In the genomic region with DNA sequence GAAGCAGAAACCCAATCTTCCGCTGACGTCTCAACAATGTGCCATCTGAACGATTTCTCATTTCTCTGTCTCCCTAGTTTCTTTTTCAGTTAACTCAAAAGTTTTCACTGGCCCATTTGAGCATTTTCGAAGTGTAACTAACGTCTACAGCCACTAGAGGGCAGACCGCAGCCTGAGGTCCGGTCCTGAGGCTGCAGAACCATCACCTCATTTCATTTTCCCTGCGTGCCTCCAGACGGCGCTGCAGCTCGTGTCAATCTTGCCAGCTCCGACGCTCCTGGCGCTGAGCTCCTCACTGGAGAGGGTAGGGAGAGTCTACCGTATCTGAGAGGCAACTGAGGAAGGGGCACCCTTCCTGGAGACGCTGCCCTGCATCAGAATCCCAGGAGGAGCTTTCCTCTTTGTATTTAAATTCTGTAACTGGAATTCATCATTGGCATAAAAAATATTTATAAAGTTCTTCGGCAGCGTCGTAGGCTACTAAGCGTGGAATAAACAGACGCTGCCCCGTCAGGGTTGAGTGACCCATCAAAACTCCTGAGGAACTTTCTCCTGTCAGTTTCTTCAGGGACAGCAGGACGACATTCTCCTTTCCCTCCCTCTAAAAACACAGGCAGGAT, we compare ENCODE assay signal across 8 cellular contexts. TPM values are rescaled to one million over a fixed set of nuclear protein-coding genes. Genes with fewer than 3 reads are reported as not detected.
A peak's percentile ranks its signal among the peaks of the same experiment; 100 is the strongest.
DNase-seq lines count a peak whose midpoint lies in the region; TF ChIP-seq lines count a peak whose summit lies in the region.

No MANE protein-coding gene starts in this region.

- WGBS in transverse colon (ENCODE audit: low coverage in 1 of 2), 2 donors: 19 to 21% methylated on average over 7 to 23 of the region's 23 CpGs

- H3K27ac ChIP-seq in transverse colon: peak overlapping the region; percentile 13 to 59 (median 44)

- DNase-seq in GM03348 (ENCODE audit: low spot score) (peak; percentile 94), HFF-Myc (ENCODE audit: extremely low read depth, low read depth) (peak; percentile 75), NB4 (ENCODE audit: low read depth) (peak; percentile 94), SK-MEL-5 (ENCODE audit: low read depth, low spot score) (peak; percentile 97), glomerular visceral epithelial cell (ENCODE audit: extremely low spot score) (peak; percentile 87), pons (ENCODE audit: low spot score) (peak; percentile 91), transverse colon (peak; percentile 85)
- peak; percentile 78 for DNase-seq in activated naive CD4-positive, alpha-beta T cell treated with Interleukin-2 at 50 U/mL for 16 hours

- no peaks in the 10 kb centered on the region for H3K9me3 ChIP-seq in transverse colon

- no peaks in the 10 kb centered on the region for H3K27me3 ChIP-seq in transverse colon

- H3K4me3 ChIP-seq in HFF-Myc (replicated peaks; ENCODE audit: low read depth, low read length) (peak overlapping the region; percentile 23), NB4 (ENCODE audit: low read depth, low read length) (no peak overlapping the region), transverse colon (peak overlapping the region in 3 of 4 donors; percentile 3 to 46 (median 14))

- in situ Hi-C loops in SK-MEL-5 (cut with HindIII; ENCODE audit: low pct_unique_long_range_greater_than_20kb, low sequenced_read_pairs) (loop anchor here (25.0 kb wide), 1 partner anchor 496 kb away; no protein-coding TSS in a partner anchor), transverse colon (cut with MboI; ENCODE audit: low pct_ligation_motif_present in 1 of 4, low pct_unique_long_range_greater_than_20kb in 1 of 4, low sequenced_read_pairs in 3 of 4) (loop anchor here (5.0 to 10.0 kb wide), 3 partner anchors 493 to 513 kb away; no protein-coding TSS in a partner anchor)

- TF ChIP-seq EP300 in transverse colon (IDR thresholded peaks at IDR 0.05; ENCODE audit: low read depth): no peak

- peaks cover 0 to 13% (median 5%) of the 10 kb centered on the region in 4 donors for H3K4me1 ChIP-seq in transverse colon

- TF ChIP-seq CTCF in HFF-Myc (IDR thresholded peaks at IDR 0.05; ENCODE audit: low read depth, low read length, missing control alignments): peak; percentile 100
- peak; percentile 99 for TF ChIP-seq CTCF in NB4 (IDR thresholded peaks at IDR 0.05; ENCODE audit: low read depth, low read length)
- peak; percentile 98 to 100 (median 99) for TF ChIP-seq CTCF in transverse colon (IDR thresholded peaks at IDR 0.05)

- intact Hi-C loops in transverse colon (cut with DNase I; ENCODE audit: low total_unique reads): loop anchor here (5.0 kb wide), 1 partner anchor 516 kb away; no protein-coding TSS in a partner anchor

- TF ChIP-seq POLR2A in NB4 (IDR thresholded peaks at IDR 0.05; ENCODE audit: extremely low read depth, insufficient read length) (no peak), transverse colon (IDR thresholded peaks at IDR 0.05) (no peak)

- no peaks in the 10 kb centered on the region for H3K36me3 ChIP-seq in transverse colon

RNA-seq across cellular contexts. Expression of gene DTNBP1, which starts 28.5 kb away (rescaled TPM):
- total RNA-seq in SK-MEL-5 (2014; rRNA removed; shearing (Covaris generic)): 8.3 and 11.8 TPM in 2 replicates
- polyA plus RNA-seq in SK-MEL-5 (2015; cell fraction: cytosol; rRNA removed): 33.9 and 35.4 TPM in 2 replicates
- 13.0 and 22.8 TPM in 2 replicates for polyA plus RNA-seq in SK-MEL-5 (2015; cell fraction: nucleus; rRNA removed)
- 10 to 100 TPM in 3 of 4 donors, 1 to 10 TPM in 1; 6.0 to 20.3 (median 16.0) TPM for total RNA-seq in transverse colon
